ENCODE assay signal across 13 cellular contexts in the genomic region with DNA sequence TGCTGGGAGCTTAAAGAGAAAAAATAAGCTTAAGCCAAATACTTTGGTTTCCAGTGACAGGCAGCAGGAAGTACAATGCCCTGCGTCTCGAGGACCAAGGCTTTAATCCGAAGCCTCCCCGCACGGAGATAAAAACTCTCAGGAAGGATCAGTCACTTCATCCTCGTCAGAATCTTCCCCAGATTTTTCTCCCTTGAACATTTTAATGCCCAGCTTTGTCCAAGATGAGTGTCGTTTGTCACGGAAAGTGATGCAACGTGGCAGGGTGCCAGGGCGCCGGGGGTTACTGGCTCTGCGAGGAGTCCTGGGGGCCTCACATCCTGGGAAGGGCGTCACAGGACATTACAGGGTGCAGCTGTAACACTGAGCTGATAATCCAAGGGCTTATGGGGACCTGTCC. TPM values are rescaled to one million over a fixed set of nuclear protein-coding genes. Genes with fewer than 3 reads are reported as not detected.
A peak's percentile ranks its signal among the peaks of the same experiment; 100 is the strongest.
DNase-seq lines count a peak whose midpoint lies in the region; ATAC-seq and TF ChIP-seq lines count a peak whose summit lies in the region.
"Had no signal": no experiment of that assay in that cellular context is flagged by ENCODE, and none has a peak within 500 bp of the region (broad histone marks: within the 10 kb centered on the region; RNA-seq: fewer than 3 reads in every experiment).

No MANE protein-coding gene starts in this region.

- ATAC-seq in GM18868 (IDR thresholded peaks at IDR 0.05; ENCODE audit: unreplicated experiment), result no peak
- ATAC-seq in HG02623 (IDR thresholded peaks at IDR 0.05; ENCODE audit: unreplicated experiment), result no peak
- no peak for ATAC-seq in GM21367 (IDR thresholded peaks at IDR 0.05; ENCODE audit: unreplicated experiment)
- ATAC-seq: activated naive CD8-positive, alpha-beta T cell treated with anti-CD3 and anti-CD28 coated beads, Interleukin-2, amount 50 U/mL, for 24 hours; left cardiac atrium had no signal

- peaks cover 0 to 3% (median 0%) of the 10 kb centered on the region in 8 donors for H3K9me3 Mint-ChIP-seq in CD4-positive, alpha-beta memory T cell
- no peaks in the 10 kb centered on the region for H3K9me3 Mint-ChIP-seq in mesothelial cell of epicardium
- H3K9me3 Mint-ChIP-seq in activated naive CD4-positive, alpha-beta T cell treated with anti-CD3 and anti-CD28 coated beads, Interleukin-2, amount 10 ng/mL, durations not matched to agents 7 days and 5 days, result peaks cover 5% of the 10 kb centered on the region
- H3K9me3 Mint-ChIP-seq: type B pancreatic cell had no signal

- POLR2A ChIA-PET in CD4-positive, alpha-beta memory T cell (lab: Charles Lee; ENCODE audit: partially characterized antibody), result no interaction called here

- H3K27ac Mint-ChIP-seq in CD4-positive, alpha-beta memory T cell, result peak overlapping the region in 6 of 7 donors; percentile 29 to 99 (median 62)
- peak overlapping the region; percentile 64 for H3K27ac Mint-ChIP-seq in mesothelial cell of epicardium
- no peak overlapping the region for H3K27ac Mint-ChIP-seq in activated naive CD4-positive, alpha-beta T cell treated with anti-CD3 and anti-CD28 coated beads, Interleukin-2, amount 10 ng/mL, durations not matched to agents 7 days and 5 days
- H3K27ac Mint-ChIP-seq: activated naive CD8-positive, alpha-beta T cell treated with anti-CD3 and anti-CD28 coated beads, Interleukin-2, amount 50 U/mL, for 24 hours; type B pancreatic cell had no signal

- DNase-seq in CD4-positive, alpha-beta memory T cell, result no peak
- DNase-seq in HL-60 (ENCODE audit: low read depth in 1 of 2, low spot score in 1 of 2), result peak; percentile 47 to 69
- DNase-seq in adrenal gland, result peak in 4 of 7 donors; percentile 18 to 58 (median 40)
- DNase-seq in mesothelial cell of epicardium (ENCODE audit: low spot score in 2 of 2, unreplicated experiment in 2 of 2), result peak in 1 of 2 experiments; percentile 57
- no peak for DNase-seq in activated naive CD4-positive, alpha-beta T cell treated with anti-CD3 and anti-CD28 coated beads, Interleukin-2, amount 10 ng/mL, durations not matched to agents 7 days and 5 days
- DNase-seq: activated CD4-positive, alpha-beta T cell treated with anti-CD3 and anti-CD28 coated beads for 4 hours; activated naive CD8-positive, alpha-beta T cell treated with anti-CD3 and anti-CD28 coated beads, Interleukin-2, amount 50 U/mL, for 24 hours; left cardiac atrium; NCI-H1105 treated with DMSO at 0.1 percent for 48 hours had no signal

- no peaks in the 10 kb centered on the region for H3K27me3 ChIP-seq in CD4-positive, alpha-beta memory T cell (ENCODE audit: insufficient read depth, low read length)
- no peaks in the 10 kb centered on the region for H3K27me3 ChIP-seq in HL-60 (ENCODE audit: insufficient read depth, poor library complexity, severe bottlenecking)
- H3K27me3 ChIP-seq in adrenal gland, result peaks cover 6% of the 10 kb centered on the region

- TF ChIP-seq POLR2A in adrenal gland (IDR thresholded peaks at IDR 0.05), result no peak

- peaks cover 24 to 36% (median 27%) of the 10 kb centered on the region in 4 donors for H3K4me1 Mint-ChIP-seq in CD4-positive, alpha-beta memory T cell
- H3K4me1 Mint-ChIP-seq in mesothelial cell of epicardium, result peaks cover 24% of the 10 kb centered on the region
- peaks cover 20% of the 10 kb centered on the region for H3K4me1 Mint-ChIP-seq in activated naive CD4-positive, alpha-beta T cell treated with anti-CD3 and anti-CD28 coated beads, Interleukin-2, amount 10 ng/mL, durations not matched to agents 7 days and 5 days

- CTCF ChIA-PET in CD4-positive, alpha-beta memory T cell (lab: Charles Lee; ENCODE audit: partially characterized antibody), result interaction anchor here (1.2 kb wide), 1 partner anchor 16 kb away, joined by 3 read pairs; no protein-coding TSS in a partner anchor
- CTCF ChIA-PET in activated naive CD4-positive, alpha-beta T cell treated with anti-CD3 and anti-CD28 coated beads, Interleukin-2, amount 10 ng/mL, durations not matched to agents 7 days and 5 days (lab: Charles Lee), result interaction anchor here (1.5 kb wide), 1 partner anchor 22 kb away, joined by 5 read pairs; no protein-coding TSS in a partner anchor

- H3K4me1 ChIP-seq in CD4-positive, alpha-beta memory T cell (ENCODE audit: insufficient read depth, low read length), result peaks cover 33% of the 10 kb centered on the region
- peaks cover 0 to 7% of the 10 kb centered on the region in 2 donors for H3K4me1 ChIP-seq in adrenal gland (replicated peaks in 1 of 2)

- H3K4me3 ChIP-seq in CD4-positive, alpha-beta memory T cell (ENCODE audit: low read length in 2 of 2), result no peak overlapping the region
- H3K4me3 ChIP-seq in HL-60 (replicated peaks; ENCODE audit: insufficient read depth, low read length) (no peak overlapping the region), adrenal gland (no peak overlapping the region)

- TF ChIP-seq CTCF in HL-60 (IDR thresholded peaks at IDR 0.05; ENCODE audit: insufficient read depth, low read length), result no peak
- TF ChIP-seq CTCF in adrenal gland (IDR thresholded peaks at IDR 0.05), result no peak
- no peak for TF ChIP-seq CTCF in mesothelial cell of epicardium (IDR thresholded peaks at IDR 0.05; ENCODE audit: unreplicated experiment)

- 33 to 42% (median 39%) methylated on average over 13 of the region's 13 CpGs for WGBS in adrenal gland, 4 donors

- H3K27me3 Mint-ChIP-seq in CD4-positive, alpha-beta memory T cell, result peaks cover 3 to 11% of the 10 kb centered on the region in 2 donors
- H3K27me3 Mint-ChIP-seq in mesothelial cell of epicardium (ENCODE audit: low read depth), result peaks cover 34% of the 10 kb centered on the region
- peaks cover 60% of the 10 kb centered on the region for H3K27me3 Mint-ChIP-seq in activated naive CD4-positive, alpha-beta T cell treated with anti-CD3 and anti-CD28 coated beads, Interleukin-2, amount 10 ng/mL, durations not matched to agents 7 days and 5 days

- H3K36me3 Mint-ChIP-seq in CD4-positive, alpha-beta memory T cell, result peaks cover 0 to 2% of the 10 kb centered on the region in 2 donors
- no peaks in the 10 kb centered on the region for H3K36me3 Mint-ChIP-seq in mesothelial cell of epicardium
- peaks cover 1% of the 10 kb centered on the region for H3K36me3 Mint-ChIP-seq in activated naive CD4-positive, alpha-beta T cell treated with anti-CD3 and anti-CD28 coated beads, Interleukin-2, amount 10 ng/mL, durations not matched to agents 7 days and 5 days
- H3K36me3 Mint-ChIP-seq: type B pancreatic cell had no signal

- H3K9me3 ChIP-seq in CD4-positive, alpha-beta memory T cell (ENCODE audit: control insufficient read depth in 1 of 2, low read length in 2 of 2), result no peaks in the 10 kb centered on the region
- no peaks in the 10 kb centered on the region for H3K9me3 ChIP-seq in adrenal gland (replicated peaks in 1 of 3)

- H3K27ac ChIP-seq in CD4-positive, alpha-beta memory T cell (ENCODE audit: low read depth, low read length), result no peak overlapping the region
- H3K27ac ChIP-seq in HL-60 (replicated peaks), result peak overlapping the region; percentile 67
- H3K27ac ChIP-seq in adrenal gland, result no peak overlapping the region

- H3K36me3 ChIP-seq in CD4-positive, alpha-beta memory T cell (ENCODE audit: insufficient read depth, low read length), result no peaks in the 10 kb centered on the region
- H3K36me3 ChIP-seq in adrenal gland (replicated peaks in 1 of 2), result no peaks in the 10 kb centered on the region

- H3K4me3 Mint-ChIP-seq in CD4-positive, alpha-beta memory T cell, result no peak overlapping the region
- no peak overlapping the region for H3K4me3 Mint-ChIP-seq in mesothelial cell of epicardium
- no peak overlapping the region for H3K4me3 Mint-ChIP-seq in activated naive CD4-positive, alpha-beta T cell treated with anti-CD3 and anti-CD28 coated beads, Interleukin-2, amount 10 ng/mL, durations not matched to agents 7 days and 5 days
- H3K4me3 Mint-ChIP-seq: activated naive CD8-positive, alpha-beta T cell treated with anti-CD3 and anti-CD28 coated beads, Interleukin-2, amount 50 U/mL, for 24 hours; type B pancreatic cell had no signal

- intact Hi-C loops in CD4-positive, alpha-beta memory T cell (cut with micrococcal nuclease), result no loop called here
- intact Hi-C loops in adrenal gland (cut with DNase I), result no loop called here

RNA-seq across cellular contexts. Expression of a gene that starts 25.2 kb away (rescaled TPM):
- 1 to 10 TPM in 1 of 2 experiments, under 1 TPM in 1; 0.99 to 1.6 TPM for total RNA-seq in CD4-positive, alpha-beta memory T cell
- polyA plus RNA-seq in CD4-positive, alpha-beta memory T cell, result 1 to 10 TPM in 1 of 2 donors, under 1 TPM in 1; 0.36 to 1.1 TPM
- total RNA-seq in adrenal gland, result 10 to 100 TPM in 3 of 8 donors, 1 to 10 TPM in 5; 1.7 to 12.0 (median 7.4) TPM
- polyA plus RNA-seq in adrenal gland, result 10 to 100 TPM in 1 of 3 donors, 1 to 10 TPM in 2; 3.3 to 15.8 (median 4.2) TPM
- total RNA-seq in mesothelial cell of epicardium, result 5.0 to 5.4 TPM (median 5.1 TPM) in 3 replicates

Comparison
In these comparisons a context has a peak if more than half of its experiments do, and no peak if none do; other contexts are left out.
1. DNase-seq: peak in HL-60 (2 of 2) and adrenal gland (4 of 7); none in CD4-positive, alpha-beta memory T cell (0 of 5) and activated naive CD4-positive, alpha-beta T cell treated with anti-CD3 and anti-CD28 coated beads, Interleukin-2, amount 10 ng/mL, durations not matched to agents 7 days and 5 days (single experiment).